In the genomic region with DNA sequence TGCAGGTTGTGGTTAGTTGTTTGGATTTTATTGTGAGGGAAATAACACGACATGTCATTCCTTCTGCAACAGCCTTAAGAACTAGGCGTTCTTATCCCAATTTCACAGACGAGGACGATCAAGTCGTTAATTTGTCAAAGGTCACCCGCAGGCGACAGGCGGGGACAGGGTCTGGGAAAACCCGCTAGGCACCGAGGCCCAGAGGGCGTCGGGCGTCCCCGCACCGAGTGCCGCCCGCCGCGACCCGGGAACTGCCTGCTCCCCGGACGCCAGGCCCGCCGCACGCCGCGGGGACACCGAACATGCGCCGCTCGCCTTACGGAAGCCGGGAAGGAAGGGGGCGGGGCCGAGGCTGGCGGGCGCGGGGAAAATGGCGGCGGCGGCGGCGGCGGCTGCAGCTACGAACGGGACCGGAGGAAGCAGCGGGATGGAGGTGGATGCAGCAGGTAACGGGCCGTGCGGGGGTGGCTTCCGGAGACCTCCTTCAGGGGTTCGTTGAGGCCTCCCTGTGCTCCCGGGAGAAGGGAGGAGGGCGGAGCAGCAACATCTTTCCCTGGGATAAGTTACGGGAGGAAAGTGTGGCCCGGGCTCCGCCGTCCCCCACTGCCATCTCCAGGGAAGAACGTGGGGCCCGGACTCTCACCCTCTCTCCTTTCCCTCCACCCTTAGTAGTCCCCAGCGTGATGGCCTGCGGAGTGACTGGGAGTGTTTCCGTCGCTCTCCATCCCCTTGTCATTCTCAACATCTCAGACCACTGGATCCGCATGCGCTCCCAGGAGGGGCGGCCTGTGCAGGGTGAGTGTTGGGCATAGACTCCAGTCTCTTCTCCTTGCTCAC, we compare ENCODE assay signal across 1 cellular context.
TF ChIP-seq lines count a peak whose summit lies in the region.

A gene (plus strand): TSS at position 349 of the 837 bp plus-strand sequence. CDS start 22 bp downstream, at position 371.

TF ChIP-seq in K562, 482 proteins besides CTCF, POLR2A, EP300 and RAD21 (continued from another document and continues in another):
- TF ChIP-seq, protein P1, sequence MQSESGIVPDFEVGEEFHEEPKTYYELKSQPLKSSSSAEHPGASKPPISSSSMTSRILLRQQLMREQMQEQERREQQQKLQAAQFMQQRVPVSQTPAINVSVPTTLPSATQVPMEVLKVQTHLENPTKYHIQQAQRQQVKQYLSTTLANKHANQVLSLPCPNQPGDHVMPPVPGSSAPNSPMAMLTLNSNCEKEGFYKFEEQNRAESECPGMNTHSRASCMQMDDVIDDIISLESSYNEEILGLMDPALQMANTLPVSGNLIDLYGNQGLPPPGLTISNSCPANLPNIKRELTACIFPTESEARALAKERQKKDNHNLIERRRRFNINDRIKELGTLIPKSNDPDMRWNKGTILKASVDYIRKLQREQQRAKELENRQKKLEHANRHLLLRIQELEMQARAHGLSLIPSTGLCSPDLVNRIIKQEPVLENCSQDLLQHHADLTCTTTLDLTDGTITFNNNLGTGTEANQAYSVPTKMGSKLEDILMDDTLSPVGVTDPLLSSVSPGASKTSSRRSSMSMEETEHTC (IDR thresholded peaks at IDR 0.05) = 0 out of 2 replicates have a peak, but pooled peaks have one; percentile 28
- no peak; the same call in 1 of the 2 replicates for TF ChIP-seq SMARCE1 (IDR thresholded peaks at IDR 0.05)
- peak; percentile 32; the same call in 1 of the 2 replicates for TF ChIP-seq ILF3 (IDR thresholded peaks at IDR 0.05; ENCODE audit: borderline replicate concordance)
- TF ChIP-seq RBM17 (IDR thresholded peaks at IDR 0.05; ENCODE audit: borderline replicate concordance, low read depth, low read length) = no peak
- no peak for TF ChIP-seq NCOA6 (IDR thresholded peaks at IDR 0.05)
- TF ChIP-seq SMAD4 (CRISPR knock-in tag; conservative IDR thresholded peaks at IDR 0.05) = peak; percentile 89
- TF ChIP-seq, protein P2, sequence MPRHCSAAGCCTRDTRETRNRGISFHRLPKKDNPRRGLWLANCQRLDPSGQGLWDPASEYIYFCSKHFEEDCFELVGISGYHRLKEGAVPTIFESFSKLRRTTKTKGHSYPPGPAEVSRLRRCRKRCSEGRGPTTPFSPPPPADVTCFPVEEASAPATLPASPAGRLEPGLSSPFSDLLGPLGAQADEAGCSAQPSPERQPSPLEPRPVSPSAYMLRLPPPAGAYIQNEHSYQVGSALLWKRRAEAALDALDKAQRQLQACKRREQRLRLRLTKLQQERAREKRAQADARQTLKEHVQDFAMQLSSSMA (CRISPR knock-in tag; IDR thresholded peaks at IDR 0.05) = no peak
- TF ChIP-seq, protein P3, sequence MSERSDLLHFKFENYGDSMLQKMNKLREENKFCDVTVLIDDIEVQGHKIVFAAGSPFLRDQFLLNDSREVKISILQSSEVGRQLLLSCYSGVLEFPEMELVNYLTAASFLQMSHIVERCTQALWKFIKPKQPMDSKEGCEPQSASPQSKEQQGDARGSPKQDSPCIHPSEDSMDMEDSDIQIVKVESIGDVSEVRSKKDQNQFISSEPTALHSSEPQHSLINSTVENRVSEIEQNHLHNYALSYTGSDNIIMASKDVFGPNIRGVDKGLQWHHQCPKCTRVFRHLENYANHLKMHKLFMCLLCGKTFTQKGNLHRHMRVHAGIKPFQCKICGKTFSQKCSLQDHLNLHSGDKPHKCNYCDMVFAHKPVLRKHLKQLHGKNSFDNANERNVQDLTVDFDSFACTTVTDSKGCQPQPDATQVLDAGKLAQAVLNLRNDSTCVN (CRISPR knock-in tag; IDR thresholded peaks at IDR 0.05) = no peak
- peak; percentile 65 for TF ChIP-seq STAG1 (CRISPR knock-in tag; IDR thresholded peaks at IDR 0.05; ENCODE audit: borderline replicate concordance)
- peak; percentile 68 for TF ChIP-seq CREM (IDR thresholded peaks at IDR 0.05; ENCODE audit: low read depth)
- TF ChIP-seq, protein P4, sequence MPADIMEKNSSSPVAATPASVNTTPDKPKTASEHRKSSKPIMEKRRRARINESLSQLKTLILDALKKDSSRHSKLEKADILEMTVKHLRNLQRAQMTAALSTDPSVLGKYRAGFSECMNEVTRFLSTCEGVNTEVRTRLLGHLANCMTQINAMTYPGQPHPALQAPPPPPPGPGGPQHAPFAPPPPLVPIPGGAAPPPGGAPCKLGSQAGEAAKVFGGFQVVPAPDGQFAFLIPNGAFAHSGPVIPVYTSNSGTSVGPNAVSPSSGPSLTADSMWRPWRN (IDR thresholded peaks at IDR 0.05; ENCODE audit: low read depth) = no peak
- no peak; the same call in 1 of the 2 replicates for TF ChIP-seq ZNF12 (CRISPR knock-in tag; IDR thresholded peaks at IDR 0.05)
- peak; percentile 18; the same call in 1 of the 2 replicates for TF ChIP-seq NFE2 (IDR thresholded peaks at IDR 0.05; ENCODE audit: low read depth)
- TF ChIP-seq NFE2L1 (tag; IDR thresholded peaks at IDR 0.05; ENCODE audit: borderline replicate concordance, low read depth) = no peak
- TF ChIP-seq ZFP36 (IDR thresholded peaks at IDR 0.05; ENCODE audit: low read depth, low read length, partially characterized antibody) = no peak
- peak; percentile 88 for TF ChIP-seq GABPB1 (CRISPR knock-in tag; IDR thresholded peaks at IDR 0.05)
- TF ChIP-seq, protein P5, sequence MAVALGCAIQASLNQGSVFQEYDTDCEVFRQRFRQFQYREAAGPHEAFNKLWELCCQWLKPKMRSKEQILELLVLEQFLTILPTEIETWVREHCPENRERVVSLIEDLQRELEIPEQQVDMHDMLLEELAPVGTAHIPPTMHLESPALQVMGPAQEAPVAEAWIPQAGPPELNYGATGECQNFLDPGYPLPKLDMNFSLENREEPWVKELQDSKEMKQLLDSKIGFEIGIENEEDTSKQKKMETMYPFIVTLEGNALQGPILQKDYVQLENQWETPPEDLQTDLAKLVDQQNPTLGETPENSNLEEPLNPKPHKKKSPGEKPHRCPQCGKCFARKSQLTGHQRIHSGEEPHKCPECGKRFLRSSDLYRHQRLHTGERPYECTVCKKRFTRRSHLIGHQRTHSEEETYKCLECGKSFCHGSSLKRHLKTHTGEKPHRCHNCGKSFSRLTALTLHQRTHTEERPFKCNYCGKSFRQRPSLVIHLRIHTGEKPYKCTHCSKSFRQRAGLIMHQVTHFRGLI (CRISPR knock-in tag; IDR thresholded peaks at IDR 0.05) = 0 out of 2 replicates have a peak, but pooled peaks have one; percentile 40
- TF ChIP-seq SMAD3 (CRISPR knock-in tag; conservative IDR thresholded peaks at IDR 0.05) = peak; percentile 71
- TF ChIP-seq CBX1 (IDR thresholded peaks at IDR 0.05; ENCODE audit: low read depth) = peak; percentile 96
- no peak for TF ChIP-seq TCFL5 (CRISPR knock-in tag; conservative IDR thresholded peaks at IDR 0.05)
- TF ChIP-seq PYGO2 (tag; IDR thresholded peaks at IDR 0.05) = no peak
- TF ChIP-seq HNRNPLL (IDR thresholded peaks at IDR 0.05; ENCODE audit: low read depth, low read length, poor library complexity, severe bottlenecking) = peak; percentile 39
- TF ChIP-seq, protein P6, sequence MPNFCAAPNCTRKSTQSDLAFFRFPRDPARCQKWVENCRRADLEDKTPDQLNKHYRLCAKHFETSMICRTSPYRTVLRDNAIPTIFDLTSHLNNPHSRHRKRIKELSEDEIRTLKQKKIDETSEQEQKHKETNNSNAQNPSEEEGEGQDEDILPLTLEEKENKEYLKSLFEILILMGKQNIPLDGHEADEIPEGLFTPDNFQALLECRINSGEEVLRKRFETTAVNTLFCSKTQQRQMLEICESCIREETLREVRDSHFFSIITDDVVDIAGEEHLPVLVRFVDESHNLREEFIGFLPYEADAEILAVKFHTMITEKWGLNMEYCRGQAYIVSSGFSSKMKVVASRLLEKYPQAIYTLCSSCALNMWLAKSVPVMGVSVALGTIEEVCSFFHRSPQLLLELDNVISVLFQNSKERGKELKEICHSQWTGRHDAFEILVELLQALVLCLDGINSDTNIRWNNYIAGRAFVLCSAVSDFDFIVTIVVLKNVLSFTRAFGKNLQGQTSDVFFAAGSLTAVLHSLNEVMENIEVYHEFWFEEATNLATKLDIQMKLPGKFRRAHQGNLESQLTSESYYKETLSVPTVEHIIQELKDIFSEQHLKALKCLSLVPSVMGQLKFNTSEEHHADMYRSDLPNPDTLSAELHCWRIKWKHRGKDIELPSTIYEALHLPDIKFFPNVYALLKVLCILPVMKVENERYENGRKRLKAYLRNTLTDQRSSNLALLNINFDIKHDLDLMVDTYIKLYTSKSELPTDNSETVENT (CRISPR knock-in tag; IDR thresholded peaks at IDR 0.05) = no peak; the same call in 1 of the 2 replicates
- no peak for TF ChIP-seq GABPB2 (CRISPR knock-in tag; conservative IDR thresholded peaks at IDR 0.05)
- TF ChIP-seq HDAC3 (IDR thresholded peaks at IDR 0.05; ENCODE audit: borderline replicate concordance, partially characterized antibody) = no peak
- TF ChIP-seq XRCC4 (IDR thresholded peaks at IDR 0.05; ENCODE audit: extremely low read depth, insufficient read depth, insufficient read length) = no peak
- no peak for TF ChIP-seq MEF2A (IDR thresholded peaks at IDR 0.05; ENCODE audit: control insufficient read depth, low read depth, low read length)
- TF ChIP-seq, protein P7, sequence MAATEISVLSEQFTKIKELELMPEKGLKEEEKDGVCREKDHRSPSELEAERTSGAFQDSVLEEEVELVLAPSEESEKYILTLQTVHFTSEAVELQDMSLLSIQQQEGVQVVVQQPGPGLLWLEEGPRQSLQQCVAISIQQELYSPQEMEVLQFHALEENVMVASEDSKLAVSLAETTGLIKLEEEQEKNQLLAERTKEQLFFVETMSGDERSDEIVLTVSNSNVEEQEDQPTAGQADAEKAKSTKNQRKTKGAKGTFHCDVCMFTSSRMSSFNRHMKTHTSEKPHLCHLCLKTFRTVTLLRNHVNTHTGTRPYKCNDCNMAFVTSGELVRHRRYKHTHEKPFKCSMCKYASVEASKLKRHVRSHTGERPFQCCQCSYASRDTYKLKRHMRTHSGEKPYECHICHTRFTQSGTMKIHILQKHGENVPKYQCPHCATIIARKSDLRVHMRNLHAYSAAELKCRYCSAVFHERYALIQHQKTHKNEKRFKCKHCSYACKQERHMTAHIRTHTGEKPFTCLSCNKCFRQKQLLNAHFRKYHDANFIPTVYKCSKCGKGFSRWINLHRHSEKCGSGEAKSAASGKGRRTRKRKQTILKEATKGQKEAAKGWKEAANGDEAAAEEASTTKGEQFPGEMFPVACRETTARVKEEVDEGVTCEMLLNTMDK (IDR thresholded peaks at IDR 0.05; ENCODE audit: borderline replicate concordance, insufficient read depth, low read depth, low read length, poor library complexity, severe bottlenecking) = no peak
- peak; percentile 99 for TF ChIP-seq NR3C1 (CRISPR knock-in tag; IDR thresholded peaks at IDR 0.05)
- TF ChIP-seq, protein P8, sequence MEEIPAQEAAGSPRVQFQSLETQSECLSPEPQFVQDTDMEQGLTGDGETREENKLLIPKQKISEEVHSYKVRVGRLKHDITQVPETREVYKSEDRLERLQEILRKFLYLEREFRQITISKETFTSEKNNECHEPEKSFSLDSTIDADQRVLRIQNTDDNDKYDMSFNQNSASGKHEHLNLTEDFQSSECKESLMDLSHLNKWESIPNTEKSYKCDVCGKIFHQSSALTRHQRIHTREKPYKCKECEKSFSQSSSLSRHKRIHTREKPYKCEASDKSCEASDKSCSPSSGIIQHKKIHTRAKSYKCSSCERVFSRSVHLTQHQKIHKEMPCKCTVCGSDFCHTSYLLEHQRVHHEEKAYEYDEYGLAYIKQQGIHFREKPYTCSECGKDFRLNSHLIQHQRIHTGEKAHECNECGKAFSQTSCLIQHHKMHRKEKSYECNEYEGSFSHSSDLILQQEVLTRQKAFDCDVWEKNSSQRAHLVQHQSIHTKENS (CRISPR knock-in tag; IDR thresholded peaks at IDR 0.05) = no peak
- TF ChIP-seq SIX5 (IDR thresholded peaks at IDR 0.05; ENCODE audit: borderline replicate concordance in 1 of 2, insufficient read depth in 1 of 2, low read depth in 1 of 2, low read length in 2 of 2) = no peak
- TF ChIP-seq, protein P9, sequence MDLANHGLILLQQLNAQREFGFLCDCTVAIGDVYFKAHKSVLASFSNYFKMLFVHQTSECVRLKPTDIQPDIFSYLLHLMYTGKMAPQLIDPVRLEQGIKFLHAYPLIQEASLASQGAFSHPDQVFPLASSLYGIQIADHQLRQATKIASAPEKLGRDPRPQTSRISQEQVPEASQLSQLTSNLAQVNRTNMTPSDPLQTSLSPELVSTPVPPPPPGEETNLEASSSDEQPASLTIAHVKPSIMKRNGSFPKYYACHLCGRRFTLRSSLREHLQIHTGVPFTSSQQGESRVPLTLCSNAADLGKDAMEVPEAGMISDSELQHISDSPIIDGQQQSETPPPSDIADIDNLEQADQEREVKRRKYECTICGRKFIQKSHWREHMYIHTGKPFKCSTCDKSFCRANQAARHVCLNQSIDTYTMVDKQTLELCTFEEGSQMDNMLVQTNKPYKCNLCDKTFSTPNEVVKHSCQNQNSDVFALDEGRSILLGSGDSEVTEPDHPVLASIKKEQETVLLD (IDR thresholded peaks at IDR 0.05) = no peak
- TF ChIP-seq ZNF695 (CRISPR knock-in tag; IDR thresholded peaks at IDR 0.05) = no peak
- no peak for TF ChIP-seq U2AF1 (optimal IDR thresholded peaks at IDR 0.05; ENCODE audit: low read depth, low read length)
- TF ChIP-seq MCM3 (IDR thresholded peaks at IDR 0.05) = no peak
- TF ChIP-seq CCNT2 (IDR thresholded peaks at IDR 0.05; ENCODE audit: borderline replicate concordance, extremely low read depth, insufficient read length, low read depth, low read length) = peak; percentile 93
- TF ChIP-seq, protein P10, sequence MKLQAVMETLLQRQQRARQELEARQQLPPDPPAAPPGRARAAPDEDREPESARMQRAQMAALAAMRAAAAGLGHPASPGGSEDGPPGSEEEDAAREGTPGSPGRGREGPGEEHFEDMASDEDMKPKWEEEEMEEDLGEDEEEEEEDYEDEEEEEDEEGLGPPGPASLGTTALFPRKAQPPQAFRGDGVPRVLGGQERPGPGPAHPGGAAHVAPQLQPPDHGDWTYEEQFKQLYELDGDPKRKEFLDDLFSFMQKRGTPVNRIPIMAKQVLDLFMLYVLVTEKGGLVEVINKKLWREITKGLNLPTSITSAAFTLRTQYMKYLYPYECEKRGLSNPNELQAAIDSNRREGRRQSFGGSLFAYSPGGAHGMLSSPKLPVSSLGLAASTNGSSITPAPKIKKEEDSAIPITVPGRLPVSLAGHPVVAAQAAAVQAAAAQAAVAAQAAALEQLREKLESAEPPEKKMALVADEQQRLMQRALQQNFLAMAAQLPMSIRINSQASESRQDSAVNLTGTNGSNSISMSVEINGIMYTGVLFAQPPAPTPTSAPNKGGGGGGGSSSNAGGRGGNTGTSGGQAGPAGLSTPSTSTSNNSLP (IDR thresholded peaks at IDR 0.05; ENCODE audit: borderline replicate concordance, low read depth, low read length) = no peak; the same call in 1 of the 2 replicates
- no peak for TF ChIP-seq HNRNPH1 (optimal IDR thresholded peaks at IDR 0.05; ENCODE audit: low read depth, low read length)
- peak; percentile 98 for TF ChIP-seq ZNF232 (CRISPR knock-in tag; IDR thresholded peaks at IDR 0.05)
- TF ChIP-seq, protein P11, sequence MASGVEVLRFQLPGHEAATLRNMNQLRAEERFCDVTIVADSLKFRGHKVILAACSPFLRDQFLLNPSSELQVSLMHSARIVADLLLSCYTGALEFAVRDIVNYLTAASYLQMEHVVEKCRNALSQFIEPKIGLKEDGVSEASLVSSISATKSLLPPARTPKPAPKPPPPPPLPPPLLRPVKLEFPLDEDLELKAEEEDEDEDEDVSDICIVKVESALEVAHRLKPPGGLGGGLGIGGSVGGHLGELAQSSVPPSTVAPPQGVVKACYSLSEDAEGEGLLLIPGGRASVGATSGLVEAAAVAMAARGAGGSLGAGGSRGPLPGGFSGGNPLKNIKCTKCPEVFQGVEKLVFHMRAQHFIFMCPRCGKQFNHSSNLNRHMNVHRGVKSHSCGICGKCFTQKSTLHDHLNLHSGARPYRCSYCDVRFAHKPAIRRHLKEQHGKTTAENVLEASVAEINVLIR (CRISPR knock-in tag; IDR thresholded peaks at IDR 0.05) = no peak
- no peak for TF ChIP-seq RBM14 (IDR thresholded peaks at IDR 0.05; ENCODE audit: borderline replicate concordance, insufficient read depth, low read depth, low read length)
- TF ChIP-seq ZC3H11A (IDR thresholded peaks at IDR 0.05; ENCODE audit: low read depth, low read length) = peak; percentile 32; the same call in 1 of the 2 replicates
